8 cellular contexts compared by ENCODE assay signal in genomic region chr6:32113386-32114352, GRCh38. TPM values are rescaled to one million over a fixed set of nuclear protein-coding genes. Genes with fewer than 3 reads are reported as not detected.
DNase-seq lines count a peak whose midpoint lies in the region; ATAC-seq, FAIRE-seq and TF ChIP-seq lines count a peak whose summit lies in the region.

No MANE protein-coding gene starts in this region.

- H3K36me3 ChIP-seq in H7 (replicated peaks; ENCODE audit: control insufficient read depth, insufficient read depth, low read length), result peaks cover 8% of the 10 kb centered on the region
- H3K36me3 ChIP-seq in right atrium auricular region, result peaks cover 24% of the 10 kb centered on the region
- H3K36me3 ChIP-seq in psoas muscle (ENCODE audit: insufficient read depth in 1 of 2, low read depth in 1 of 2), result peaks cover 0 to 43% of the 10 kb centered on the region in 2 donors

- TF ChIP-seq CTCF in right atrium auricular region (IDR thresholded peaks at IDR 0.05), result peak in 1 of 2 donors; percentile 57
- TF ChIP-seq CTCF in psoas muscle (IDR thresholded peaks at IDR 0.05), result no peak
- no peak for TF ChIP-seq CTCF in D721Med (IDR thresholded peaks at IDR 0.05; ENCODE audit: insufficient read depth, missing control alignments)

- ATAC-seq in psoas muscle (peak; percentile 54 to 68 (median 62)), GM18519 (IDR thresholded peaks at IDR 0.05; ENCODE audit: low FRiP score, unreplicated experiment) (no peak), GM18867 (IDR thresholded peaks at IDR 0.05; ENCODE audit: unreplicated experiment) (no peak)

- H3K27ac ChIP-seq in angular gyrus (ENCODE audit: low read depth, low read length), result peak overlapping the region; percentile 57
- H3K27ac ChIP-seq in right atrium auricular region, result peak overlapping the region; percentile 83 to 89
- H3K27ac ChIP-seq in psoas muscle, result peak overlapping the region; percentile 38

- intact Hi-C loops in psoas muscle (cut with DNase I), result no loop called here

- H3K27me3 ChIP-seq in H7 (ENCODE audit: control insufficient read depth, insufficient read depth, low read length), result peaks cover 9% of the 10 kb centered on the region; the same call in 1 of the 2 replicates
- no peaks in the 10 kb centered on the region for H3K27me3 ChIP-seq in right atrium auricular region
- peaks cover 0 to 5% (median 5%) of the 10 kb centered on the region in 3 donors for H3K27me3 ChIP-seq in psoas muscle (ENCODE audit: insufficient read depth in 3 of 3, low read length in 2 of 3)

- H3K4me1 ChIP-seq in right atrium auricular region (peaks cover 0 to 66% of the 10 kb centered on the region in 2 donors), psoas muscle (peaks cover 7% of the 10 kb centered on the region)

- H3K9me3 ChIP-seq in right atrium auricular region (no peaks in the 10 kb centered on the region), psoas muscle (no peaks in the 10 kb centered on the region)

- DNase-seq in H7 (peak; percentile 84), right atrium auricular region (ENCODE audit: low spot score) (peak; percentile 95), psoas muscle (peak; percentile 86 to 91), D721Med (ENCODE audit: insufficient read length, low spot score) (no peak)
- no peak for DNase-seq in effector CD8-positive, alpha-beta T cell (lab: John Stamatoyannopoulos, UW)

- WGBS in psoas muscle, 3 donors, result 32 to 37% (median 35%) methylated on average over 9 of the region's 9 CpGs

- no peak for FAIRE-seq in D721Med (lab: Jason Lieb, UNC)

- H3K4me3 ChIP-seq in H7 (ENCODE audit: insufficient read depth, low read depth, low read length), result no peak overlapping the region
- H3K4me3 ChIP-seq in right atrium auricular region, result no peak overlapping the region
- H3K4me3 ChIP-seq in psoas muscle, result no peak overlapping the region

RNA-seq across cellular contexts. Expression of gene TNXB, which starts 4.5 kb away (rescaled TPM):
- 2.7 and 4.4 TPM in 2 replicates for total RNA-seq in H7 (2014; rRNA removed; shearing (Covaris generic))
- total RNA-seq in right atrium auricular region (100 to 1,000 TPM; 138 to 210 TPM), psoas muscle (10 to 100 TPM; 14.5 to 26.1 (median 23.9) TPM)
- polyA plus RNA-seq in psoas muscle, result 10 to 100 TPM in 1 of 3 donors, 1 to 10 TPM in 2; 7.0 to 13.6 (median 9.1) TPM

RNA-seq across cellular contexts. Expression of gene ATF6B, which starts 14.4 kb away (rescaled TPM):
- 25.1 and 26.2 TPM in 2 replicates for total RNA-seq in H7 (2014; rRNA removed; shearing (Covaris generic))
- 10 to 100 TPM; 15.0 to 15.3 TPM for total RNA-seq in right atrium auricular region
- 10 to 100 TPM; 17.2 to 23.8 (median 19.9) TPM for total RNA-seq in psoas muscle
- polyA plus RNA-seq in psoas muscle, result 10 to 100 TPM; 13.0 to 35.2 (median 15.1) TPM

RNA-seq across cellular contexts. Expression of gene FKBPL, which starts 16.4 kb away (rescaled TPM):
- total RNA-seq in H7 (2014; rRNA removed; shearing (Covaris generic)), result 12.5 and 12.8 TPM in 2 replicates
- total RNA-seq in right atrium auricular region (1 to 10 TPM; 1.1 to 3.4 TPM), psoas muscle (1 to 10 TPM; 2.1 to 4.3 (median 4.1) TPM)
- 10 to 100 TPM in 1 of 3 donors, 1 to 10 TPM in 2; 8.2 to 12.2 (median 9.9) TPM for polyA plus RNA-seq in psoas muscle

RNA-seq across cellular contexts. Expression of gene PRRT1, which starts 38.1 kb away (rescaled TPM):
- 0.14 TPM in 1 of 2 replicates, not detected in the other for total RNA-seq in H7 (2014; rRNA removed; shearing (Covaris generic))
- 1 to 10 TPM in 1 of 2 donors, under 1 TPM in 1; 0.70 to 1.1 TPM for total RNA-seq in right atrium auricular region
- under 1 TPM; 0.08 to 0.51 (median 0.16) TPM for total RNA-seq in psoas muscle
- under 1 TPM; 0.22 to 0.28 (median 0.26) TPM for polyA plus RNA-seq in psoas muscle

RNA-seq across cellular contexts. Expression of gene PPT2, which starts 40.3 kb away (rescaled TPM):
- 24.7 and 25.5 TPM in 2 replicates for total RNA-seq in H7 (2014; rRNA removed; shearing (Covaris generic))
- 10 to 100 TPM; 19.5 to 27.0 TPM for total RNA-seq in right atrium auricular region
- total RNA-seq in psoas muscle, result 10 to 100 TPM; 11.3 to 15.1 (median 14.0) TPM
- 10 to 100 TPM; 12.5 to 28.3 (median 18.0) TPM for polyA plus RNA-seq in psoas muscle

Comparison
In these comparisons a context has a peak if more than half of its experiments do, and no peak if none do; other contexts are left out.
1. DNase-seq: peak in H7 (single experiment), right atrium auricular region (single experiment) and psoas muscle (2 of 2); none in effector CD8-positive, alpha-beta T cell (single experiment) and D721Med (single experiment).
2. ATAC-seq: peak in psoas muscle (4 of 4); none in GM18519 (single experiment) and GM18867 (single experiment).
3. RNA of gene TNXB, which starts 4.5 kb away (total RNA-seq): 138 to 210 TPM in right atrium auricular region; 14.5 to 26.1 TPM in psoas muscle and 2.7 to 4.4 TPM in H7; every median in the first group is over 4 times any median in the second.
4. Peak in every context shown above with its lines, with median percentiles within 50 percentile points of each other: H3K27ac ChIP-seq.